26 cellular contexts compared by ENCODE assay signal in genomic region chr14:64940336-64940910, GRCh38. TPM values are rescaled to one million over a fixed set of nuclear protein-coding genes. Genes with fewer than 3 reads are reported as not detected.
DNase-seq lines count a peak whose midpoint lies in the region; ATAC-seq, FAIRE-seq and TF ChIP-seq lines count a peak whose summit lies in the region.
"Had no signal": no experiment of that assay in that cellular context is flagged by ENCODE, and none has a peak within 500 bp of the region (broad histone marks: within the 10 kb centered on the region; RNA-seq: fewer than 3 reads in every experiment).

No MANE protein-coding gene starts in this region.

- no peak for TF ChIP-seq EP300 in HepG2 (IDR thresholded peaks at IDR 0.05; ENCODE audit: low read depth in 2 of 2, low read length in 2 of 2)
- TF ChIP-seq EP300 in HepG2 (CRISPR knock-in tag; IDR thresholded peaks at IDR 0.05; ENCODE audit: borderline replicate concordance) = no peak

- H3K4me1 ChIP-seq in PC-9 (replicated peaks; ENCODE audit: insufficient read depth) (peaks cover 40% of the 10 kb centered on the region), HepG2 (ENCODE audit: insufficient read depth, low read length) (peaks cover 86% of the 10 kb centered on the region), H9 (ENCODE audit: insufficient read depth, low read length) (peaks cover 2% of the 10 kb centered on the region; the same call in 1 of the 2 replicates), small intestine (ENCODE audit: control insufficient read depth in 2 of 2, insufficient read depth in 1 of 2, low read depth in 1 of 2, low read length in 1 of 2) (peaks cover 9 to 11% of the 10 kb centered on the region in 2 donors)
- H3K4me1 ChIP-seq: BE2C, breast epithelium had no signal

- no peak overlapping the region for H2AK5ac ChIP-seq in H9 (ENCODE audit: insufficient read length, low read length)

- H3K4me3 Mint-ChIP-seq in CD4-positive, alpha-beta T cell = no peak overlapping the region
- no peak overlapping the region for H3K4me3 Mint-ChIP-seq in H9
- H3K4me3 Mint-ChIP-seq: activated T-cell treated with anti-CD3 and anti-CD28 coated beads, Interleukin-2, amount 50 U/mL, for 4 hours; nephron had no signal

- no peak overlapping the region for H2BK12ac ChIP-seq in H9 (ENCODE audit: insufficient read length, low read depth, low read length)

- H4K20me1 ChIP-seq in PC-9 (ENCODE audit: insufficient read depth) (no peaks in the 10 kb centered on the region), HepG2 (ENCODE audit: insufficient read depth, low read length) (no peaks in the 10 kb centered on the region; the same call in 1 of the 2 replicates), H9 (ENCODE audit: control insufficient read depth, insufficient read depth, insufficient read length) (no peaks in the 10 kb centered on the region)

- no peaks in the 10 kb centered on the region for H3K9me2 ChIP-seq in PC-9 (ENCODE audit: insufficient read depth)

- no peak for ATAC-seq in CD4-positive, alpha-beta T cell (ENCODE audit: poor library complexity)
- no peak for ATAC-seq in HepG2
- no peak for ATAC-seq in HG02938 (IDR thresholded peaks at IDR 0.05; ENCODE audit: unreplicated experiment)
- ATAC-seq: activated T-cell treated with anti-CD3 and anti-CD28 coated beads, Interleukin-2, amount 50 U/mL, for 4 hours; gastrocnemius medialis; Right ventricle myocardium inferior had no signal

- POLR2A ChIA-PET in CD4-positive, alpha-beta T cell (lab: Charles Lee) = no interaction called here
- POLR2A ChIA-PET in PC-9 (lab: Charles Lee; ENCODE audit: unreplicated experiment) = interaction anchor here (0.7 kb wide), 1 partner anchor 728 kb away, joined by 3 read pairs; no protein-coding TSS in a partner anchor
- POLR2A ChIA-PET in HepG2 (lab: Yijun Ruan, JAX) = interaction anchor here (1.3 to 6.0 kb wide), 6 partner anchors 8 to 47 kb away, joined by 3 to 54 read pairs (median 16); partner anchors contain the start of genes CHURC1 and FNTB

- no TSS peak for BruUV-seq in PC-9 (replicated peaks; lab: Mats Ljungman, UMichigan)
- no TSS peak for BruUV-seq in HepG2 (replicated peaks; lab: Mats Ljungman, UMichigan)

- TF ChIP-seq POLR2A in HepG2 (IDR thresholded peaks at IDR 0.05; ENCODE audit: insufficient read depth in 1 of 2, low read depth in 2 of 2, low read length in 2 of 2) = no peak

- H2BK15ac ChIP-seq in H9 (ENCODE audit: low read depth, low read length) = no peak overlapping the region

- H3K27ac ChIP-seq in CD4-positive, alpha-beta T cell (ENCODE audit: low read depth, low read length) = no peak overlapping the region
- H3K27ac ChIP-seq in PC-9 (peak overlapping the region; percentile 3; the same call in 1 of the 2 replicates), HepG2 (ENCODE audit: extremely low read length, insufficient read depth, low read length) (peak overlapping the region; percentile 92), H9 (ENCODE audit: insufficient read length, low read depth, low read length) (no peak overlapping the region), small intestine (ENCODE audit: low read depth in 1 of 2, low read length in 1 of 2) (peak overlapping the region in 1 of 2 donors; percentile 94)
- H3K27ac ChIP-seq: breast epithelium, gastrocnemius medialis had no signal

- peaks cover 17% of the 10 kb centered on the region for H3K36me3 ChIP-seq in PC-9 (ENCODE audit: low read depth)
- H3K36me3 ChIP-seq in HepG2 (replicated peaks in 1 of 2; ENCODE audit: control insufficient read depth in 1 of 2, insufficient read depth in 2 of 2, low read length in 2 of 2) = peaks cover 0 to 2% of the 10 kb centered on the region in 2 experiments; a peak in 2 of 5 replicates
- peaks cover 0 to 2% of the 10 kb centered on the region in 2 donors for H3K36me3 ChIP-seq in small intestine (ENCODE audit: control insufficient read depth in 2 of 2, insufficient read depth in 2 of 2, low read length in 2 of 2)
- H3K36me3 ChIP-seq: breast epithelium had no signal

- TF ChIP-seq RAD21 in HepG2 (CRISPR knock-in tag; IDR thresholded peaks at IDR 0.05) = no peak

- DNase-seq in NCI-H2227 (lab: John Stamatoyannopoulos, UW; ENCODE audit: unreplicated experiment) (peak; percentile 14), NCI-H2227 treated with DMSO at 0.1 percent for 48 hours (lab: John Stamatoyannopoulos, UW) (no peak), PC-9 (no peak), HepG2 (ENCODE audit: low spot score) (no peak), H9 (no peak), small intestine (no peak)
- no peak for DNase-seq in CD4-positive, alpha-beta T cell
- DNase-seq: 8988T; activated CD4-positive, alpha-beta T cell treated with anti-CD3 and anti-CD28 coated beads, Interleukin-2, amount 50 U/mL, for 4 hours; activated T-cell treated with anti-CD3 and anti-CD28 coated beads, Interleukin-2, amount 50 U/mL, for 4 hours; BE2C; dermis blood vessel endothelial cell; gastrocnemius medialis; GF-D8; mesenchymal stem cell; NCI-H1436 treated with DMSO at 0.1 percent for 48 hours; NCI-H446; posterior cingulate gyrus; stimulated activated CD4-positive, alpha-beta T cell treated with anti-CD3 and anti-CD28 coated beads, Interleukin-4, amount 100 ng/mL, for 1 hour had no signal

- 76% methylated on average over 3 of the region's 3 CpGs for WGBS in HepG2 (ENCODE audit: low lambda C conversion rate)
- WGBS in H9 (ENCODE audit: extremely low coverage, insufficient read length, low lambda C conversion rate) = no CpG with 5 or more reads among the region's 3 CpGs
- WGBS in small intestine, 3 donors = 38 to 63% (median 63%) methylated on average over 3 of the region's 3 CpGs

- H3K27me3 ChIP-seq in CD4-positive, alpha-beta T cell (ENCODE audit: control insufficient read depth, insufficient read depth, low read length) = no peaks in the 10 kb centered on the region
- H3K27me3 ChIP-seq in PC-9 (ENCODE audit: insufficient read depth, low read depth) = no peaks in the 10 kb centered on the region
- no peaks in the 10 kb centered on the region; a peak in 1 of 5 replicates for H3K27me3 ChIP-seq in HepG2 (ENCODE audit: control insufficient read depth in 1 of 2, insufficient read depth in 2 of 2, low read length in 2 of 2)
- no peaks in the 10 kb centered on the region for H3K27me3 ChIP-seq in H9 (ENCODE audit: insufficient read depth, low read length)
- H3K27me3 ChIP-seq in small intestine (ENCODE audit: control insufficient read depth in 2 of 2, insufficient read depth in 2 of 2, low read length in 2 of 2) = no peaks in the 10 kb centered on the region
- H3K27me3 ChIP-seq: BE2C, breast epithelium, gastrocnemius medialis had no signal

- peak overlapping the region; percentile 74 for H3K27ac Mint-ChIP-seq in CD4-positive, alpha-beta T cell
- peak overlapping the region in 1 of 3 experiments; percentile 1; a peak in 1 of 7 replicates for H3K27ac Mint-ChIP-seq in H9

- no peak overlapping the region for H2BK5ac ChIP-seq in H9 (ENCODE audit: insufficient read length, low read length)

- no peak overlapping the region for H2BK20ac ChIP-seq in H9 (ENCODE audit: low read depth, low read length, poor library complexity, severe bottlenecking)

- TF ChIP-seq CTCF in CD4-positive, alpha-beta T cell (IDR thresholded peaks at IDR 0.05) = no peak
- TF ChIP-seq CTCF in PC-9 (conservative IDR thresholded peaks at IDR 0.05) (no peak), HepG2 (CRISPR knock-in tag; IDR thresholded peaks at IDR 0.05) (no peak), H9 (conservative IDR thresholded peaks at IDR 0.05) (no peak)

- H3K4me1 Mint-ChIP-seq in CD4-positive, alpha-beta T cell (ENCODE audit: low read depth) = peaks cover 90% of the 10 kb centered on the region
- peaks cover 24 to 27% of the 10 kb centered on the region in 2 experiments for H3K4me1 Mint-ChIP-seq in H9

- H3T11ph ChIP-seq in H9 (ENCODE audit: low read length) = no peak overlapping the region

- peaks cover 41% of the 10 kb centered on the region for H3F3A ChIP-seq in PC-9 (ENCODE audit: insufficient read depth, low read depth)

- CTCF ChIA-PET in CD4-positive, alpha-beta T cell (lab: Charles Lee) = interaction anchor here (0.9 kb wide), 1 partner anchor 46 kb away, joined by 3 read pairs; the partner anchor contains the start of gene FNTB
- CTCF ChIA-PET in PC-9 (lab: Charles Lee) (interaction anchor here (0.6 to 1.6 kb wide), 5 partner anchors 20 to 149 kb away, joined by 3 to 4 read pairs (median 3); no protein-coding TSS in a partner anchor), HepG2 (lab: Yijun Ruan, JAX; ENCODE audit: low intra/inter-chr PET ratio, low total read pairs) (no interaction called here)

- in situ Hi-C loops in HepG2 (cut with HindIII; ENCODE audit: extremely low pct_ligation_motif_present, low pct_unique_long_range_greater_than_20kb) = no loop called here

- H3K23ac ChIP-seq in H9 (ENCODE audit: insufficient read length, low read depth, low read length) = no peak overlapping the region

- H3K36me3 Mint-ChIP-seq in CD4-positive, alpha-beta T cell (ENCODE audit: low read depth) = peaks cover 97% of the 10 kb centered on the region
- H3K36me3 Mint-ChIP-seq in H9 (ENCODE audit: insufficient read depth in 1 of 3, low read depth in 3 of 3) = peaks cover 3 to 11% (median 4%) of the 10 kb centered on the region in 3 experiments; a peak in 6 of 7 replicates

- H3K79me2 ChIP-seq in PC-9 (ENCODE audit: low read depth) (peaks cover 40% of the 10 kb centered on the region), HepG2 (ENCODE audit: insufficient read depth, low read length) (peaks cover 28% of the 10 kb centered on the region), H9 (ENCODE audit: insufficient read depth, low read length) (no peaks in the 10 kb centered on the region)

- H4K91ac ChIP-seq in H9 (ENCODE audit: insufficient read length, low read depth, low read length) = no peak overlapping the region

- no peaks in the 10 kb centered on the region for H3K9me3 Mint-ChIP-seq in CD4-positive, alpha-beta T cell
- H3K9me3 Mint-ChIP-seq in H9 = no peaks in the 10 kb centered on the region
- H3K9me3 Mint-ChIP-seq: activated T-cell treated with anti-CD3 and anti-CD28 coated beads, Interleukin-2, amount 50 U/mL, for 4 hours; nephron had no signal

- H3K4me3 ChIP-seq in PC-9 (peak overlapping the region; percentile 63; the same call in 1 of the 2 replicates), HepG2 (replicated peaks in 1 of 3; ENCODE audit: insufficient read depth in 1 of 3, low read depth in 2 of 3, low read length in 3 of 3) (peak overlapping the region; percentile 67 to 89 (median 76); a peak in 5 of 6 replicates), small intestine (ENCODE audit: low read depth in 1 of 2, low read length in 2 of 2) (no peak overlapping the region)
- H3K4me3 ChIP-seq: breast epithelium, gastrocnemius medialis had no signal

- no peaks in the 10 kb centered on the region for H3K23me2 ChIP-seq in H9 (ENCODE audit: insufficient read length, low read depth, low read length, poor library complexity, severe bottlenecking)

- H3K9me3 ChIP-seq in CD4-positive, alpha-beta T cell (ENCODE audit: control insufficient read depth, low read length) = no peaks in the 10 kb centered on the region
- H3K9me3 ChIP-seq in PC-9 (ENCODE audit: insufficient read depth, low read depth) (no peaks in the 10 kb centered on the region), HepG2 (ENCODE audit: low read length) (no peaks in the 10 kb centered on the region), H9 (ENCODE audit: control insufficient read depth, low read depth, low read length) (no peaks in the 10 kb centered on the region), small intestine (ENCODE audit: control insufficient read depth, low read depth) (no peaks in the 10 kb centered on the region)
- H3K9me3 ChIP-seq: BE2C, breast epithelium, gastrocnemius medialis had no signal

- no peak overlapping the region for H2BK120ac ChIP-seq in H9 (ENCODE audit: low read depth, low read length, poor library complexity, severe bottlenecking)

- H3K9ac ChIP-seq in HepG2 (ENCODE audit: insufficient read depth, low read depth, low read length) (peak overlapping the region; percentile 89), H9 (ENCODE audit: extremely low read depth, insufficient read length, low read length) (no peak overlapping the region)

- no peak overlapping the region for H4K8ac ChIP-seq in H9 (replicated peaks; ENCODE audit: insufficient read length, low read depth, low read length)

- no peaks in the 10 kb centered on the region for H3K27me3 Mint-ChIP-seq in CD4-positive, alpha-beta T cell
- H3K27me3 Mint-ChIP-seq in H9 (ENCODE audit: low read depth) = no peaks in the 10 kb centered on the region

- intact Hi-C loops in CD4-positive, alpha-beta T cell (cut with DNase I, micrococcal nuclease) = no loop called here
- intact Hi-C loops in PC-9 (cut with micrococcal nuclease; ENCODE audit: unreplicated experiment) (no loop called here), HepG2 (cut with micrococcal nuclease; ENCODE audit: unreplicated experiment) (no loop called here)

- no peak overlapping the region for H3K4ac ChIP-seq in H9 (ENCODE audit: low read depth, low read length)

- FAIRE-seq in HepG2 (lab: Jason Lieb, UNC) (no peak), small intestine (lab: Jason Lieb, UNC) (no peak)
- FAIRE-seq: H1 had no signal

- H3K79me1 ChIP-seq in H9 (ENCODE audit: insufficient read depth, low read depth, low read length, poor library complexity, severe bottlenecking) = no peaks in the 10 kb centered on the region

- H2AFZ ChIP-seq in PC-9 = no peak overlapping the region
- H2AFZ ChIP-seq in HepG2 (ENCODE audit: low read length) = no peak overlapping the region
- H2AFZ ChIP-seq in H9 (ENCODE audit: low read length) = no peak overlapping the region

- H3K14ac ChIP-seq in H9 (ENCODE audit: insufficient read depth, low read length) = no peak overlapping the region

- H3K56ac ChIP-seq in H9 (ENCODE audit: insufficient read length, low read depth, low read length) = no peak overlapping the region

- H3K4me2 ChIP-seq in PC-9 (peak overlapping the region; percentile 82), HepG2 (ENCODE audit: low read depth, low read length) (peak overlapping the region; percentile 97), H9 (ENCODE audit: insufficient read depth, insufficient read length, low read length) (no peak overlapping the region)

- no peak overlapping the region for H3K18ac ChIP-seq in H9 (ENCODE audit: insufficient read length, low read depth, low read length)

- H4K5ac ChIP-seq in H9 (ENCODE audit: insufficient read length, low read depth, low read length) = no peak overlapping the region

RNA-seq across cellular contexts. Expression of gene GPX2, which starts 2.1 kb away (rescaled TPM):
- not detected for total RNA-seq in CD4-positive, alpha-beta T cell
- total RNA-seq in PC-9 (2021) (196 and 323 TPM in 2 replicates), HepG2 (2016; rRNA removed; fragmentation: Illumina TruSeq; extraction: Trizol) (674 and 839 TPM in 2 replicates), H9 (2021) (0.79 TPM in 1 of 2 replicates, not detected in the other)
- total RNA-seq in HepG2 (2016; cell fraction: cytosol; rRNA removed; fragmentation: Illumina TruSeq; extraction: Trizol; ENCODE audit: low read depth) = 242 and 256 TPM in 2 replicates
- 663 and 874 TPM in 2 replicates for total RNA-seq in HepG2 (2016; cell fraction: insoluble cytoplasmic fraction; rRNA removed; fragmentation: Illumina TruSeq; extraction: Trizol)
- total RNA-seq in HepG2 (2016; cell fraction: membrane; rRNA removed; fragmentation: Illumina TruSeq; extraction: Trizol) = 629 and 636 TPM in 2 replicates
- total RNA-seq in HepG2 (2016; cell fraction: nucleus; rRNA removed; fragmentation: Illumina TruSeq; extraction: Trizol) = 227 and 238 TPM in 2 replicates
- polyA plus RNA-seq in HepG2 (2011; rRNA removed) (417 and 526 TPM in 2 replicates), small intestine (1,000 to 10,000 TPM in 1 of 3 donors, 10 to 100 TPM in 2; 49.2 to 1,000 (median 58.9) TPM)
- 451 and 581 TPM in 2 replicates for polyA plus RNA-seq in HepG2 (2011; cell fraction: cytosol; rRNA removed)
- polyA plus RNA-seq in HepG2 (2011; cell fraction: nucleus; rRNA removed) = 112 and 118 TPM in 2 replicates
- 77.6 and 217 TPM in 2 replicates for polyA plus RNA-seq in HepG2 (2012)
- 401 and 422 TPM in 2 replicates for polyA plus RNA-seq in HepG2 (2016; cell fraction: cytosol; fragmentation: Illumina TruSeq; extraction: Trizol; ENCODE audit: low read depth)
- 1,459 and 1,539 TPM in 2 replicates for polyA plus RNA-seq in HepG2 (2016; cell fraction: insoluble cytoplasmic fraction; fragmentation: Illumina TruSeq; extraction: Trizol; ENCODE audit: low read depth)
- 928 and 1,086 TPM in 2 replicates for polyA plus RNA-seq in HepG2 (2016; cell fraction: membrane; fragmentation: Illumina TruSeq; extraction: Trizol; ENCODE audit: low read depth)
- polyA plus RNA-seq in HepG2 (2016; cell fraction: nucleus; fragmentation: Illumina TruSeq; extraction: Trizol; ENCODE audit: insufficient read depth, low read depth) = 560 and 646 TPM in 2 replicates
- polyA minus RNA-seq in HepG2 (2011; rRNA and poly(A)+ RNA removed; ENCODE audit: low replicate concordance) = 0.26 and 308 TPM in 2 replicates
- polyA minus RNA-seq in HepG2 (2011; cell fraction: cytosol; rRNA and poly(A)+ RNA removed) = 48.7 and 61.2 TPM in 2 replicates
- 37.3 and 43.0 TPM in 2 replicates for polyA minus RNA-seq in HepG2 (2011; cell fraction: nucleus; rRNA and poly(A)+ RNA removed)
- total RNA-seq: dermis blood vessel endothelial cell, epithelial cell of proximal tubule, M059J, Right ventricle myocardium inferior had no signal

RNA-seq across cellular contexts. Expression of gene CHURC1, which starts 26.2 kb away (rescaled TPM):
- total RNA-seq in CD4-positive, alpha-beta T cell = 10 to 100 TPM; 50.1 to 54.0 TPM
- 88.1 and 91.8 TPM in 2 replicates for total RNA-seq in PC-9 (2021)
- 72.1 and 74.4 TPM in 2 replicates for total RNA-seq in HepG2 (2016; rRNA removed; fragmentation: Illumina TruSeq; extraction: Trizol)
- 16.5 and 18.5 TPM in 2 replicates for total RNA-seq in HepG2 (2016; cell fraction: cytosol; rRNA removed; fragmentation: Illumina TruSeq; extraction: Trizol; ENCODE audit: low read depth)
- 75.0 and 76.5 TPM in 2 replicates for total RNA-seq in HepG2 (2016; cell fraction: insoluble cytoplasmic fraction; rRNA removed; fragmentation: Illumina TruSeq; extraction: Trizol)
- 23.3 and 30.6 TPM in 2 replicates for total RNA-seq in HepG2 (2016; cell fraction: membrane; rRNA removed; fragmentation: Illumina TruSeq; extraction: Trizol)
- total RNA-seq in HepG2 (2016; cell fraction: nucleus; rRNA removed; fragmentation: Illumina TruSeq; extraction: Trizol) = 35.7 and 40.9 TPM in 2 replicates
- 35.8 and 41.1 TPM in 2 replicates for polyA plus RNA-seq in HepG2 (2011; rRNA removed)
- polyA plus RNA-seq in HepG2 (2011; cell fraction: cytosol; rRNA removed) = 27.6 and 35.9 TPM in 2 replicates
- polyA plus RNA-seq in HepG2 (2011; cell fraction: nucleus; rRNA removed) = 20.8 and 25.4 TPM in 2 replicates
- 23.0 and 52.4 TPM in 2 replicates for polyA plus RNA-seq in HepG2 (2012)
- 22.9 and 25.5 TPM in 2 replicates for polyA plus RNA-seq in HepG2 (2016; cell fraction: cytosol; fragmentation: Illumina TruSeq; extraction: Trizol; ENCODE audit: low read depth)
- 67.0 and 70.3 TPM in 2 replicates for polyA plus RNA-seq in HepG2 (2016; cell fraction: insoluble cytoplasmic fraction; fragmentation: Illumina TruSeq; extraction: Trizol; ENCODE audit: low read depth)
- 24.8 and 25.8 TPM in 2 replicates for polyA plus RNA-seq in HepG2 (2016; cell fraction: membrane; fragmentation: Illumina TruSeq; extraction: Trizol; ENCODE audit: low read depth)
- 44.4 and 74.3 TPM in 2 replicates for polyA plus RNA-seq in HepG2 (2016; cell fraction: nucleus; fragmentation: Illumina TruSeq; extraction: Trizol; ENCODE audit: insufficient read depth, low read depth)
- polyA minus RNA-seq in HepG2 (2011; rRNA and poly(A)+ RNA removed; ENCODE audit: low replicate concordance) = 6.9 and 33.8 TPM in 2 replicates
- polyA minus RNA-seq in HepG2 (2011; cell fraction: cytosol; rRNA and poly(A)+ RNA removed) = 9.8 and 13.8 TPM in 2 replicates
- 40.3 and 42.6 TPM in 2 replicates for polyA minus RNA-seq in HepG2 (2011; cell fraction: nucleus; rRNA and poly(A)+ RNA removed)
- total RNA-seq in H9 (2021) = 49.5 and 58.7 TPM in 2 replicates
- polyA plus RNA-seq in small intestine = 10 to 100 TPM; 25.9 to 37.1 (median 30.8) TPM

RNA-seq across cellular contexts. Expression of gene RAB15, which starts 31.7 kb away (rescaled TPM):
- total RNA-seq in CD4-positive, alpha-beta T cell = 1 to 10 TPM; 2.6 to 3.8 TPM
- 52.9 and 74.9 TPM in 2 replicates for total RNA-seq in PC-9 (2021)
- 17.2 and 18.5 TPM in 2 replicates for total RNA-seq in HepG2 (2016; rRNA removed; fragmentation: Illumina TruSeq; extraction: Trizol)
- total RNA-seq in HepG2 (2016; cell fraction: cytosol; rRNA removed; fragmentation: Illumina TruSeq; extraction: Trizol; ENCODE audit: low read depth) = 10.0 and 10.2 TPM in 2 replicates
- 15.0 and 19.2 TPM in 2 replicates for total RNA-seq in HepG2 (2016; cell fraction: insoluble cytoplasmic fraction; rRNA removed; fragmentation: Illumina TruSeq; extraction: Trizol)
- total RNA-seq in HepG2 (2016; cell fraction: membrane; rRNA removed; fragmentation: Illumina TruSeq; extraction: Trizol) = 28.0 and 32.7 TPM in 2 replicates
- 13.3 and 15.6 TPM in 2 replicates for total RNA-seq in HepG2 (2016; cell fraction: nucleus; rRNA removed; fragmentation: Illumina TruSeq; extraction: Trizol)
- polyA plus RNA-seq in HepG2 (2011; rRNA removed) = 7.4 and 12.3 TPM in 2 replicates
- polyA plus RNA-seq in HepG2 (2011; cell fraction: cytosol; rRNA removed) = 6.2 and 7.5 TPM in 2 replicates
- polyA plus RNA-seq in HepG2 (2011; cell fraction: nucleus; rRNA removed) = 33.9 and 49.5 TPM in 2 replicates
- polyA plus RNA-seq in HepG2 (2012) = 3.6 and 9.1 TPM in 2 replicates
- 12.4 and 12.5 TPM in 2 replicates for polyA plus RNA-seq in HepG2 (2016; cell fraction: cytosol; fragmentation: Illumina TruSeq; extraction: Trizol; ENCODE audit: low read depth)
- 18.7 and 21.4 TPM in 2 replicates for polyA plus RNA-seq in HepG2 (2016; cell fraction: insoluble cytoplasmic fraction; fragmentation: Illumina TruSeq; extraction: Trizol; ENCODE audit: low read depth)
- polyA plus RNA-seq in HepG2 (2016; cell fraction: membrane; fragmentation: Illumina TruSeq; extraction: Trizol; ENCODE audit: low read depth) = 29.3 and 32.2 TPM in 2 replicates
- 31.6 and 35.1 TPM in 2 replicates for polyA plus RNA-seq in HepG2 (2016; cell fraction: nucleus; fragmentation: Illumina TruSeq; extraction: Trizol; ENCODE audit: insufficient read depth, low read depth)
- 8.7 TPM in 1 of 2 replicates, not detected in the other for polyA minus RNA-seq in HepG2 (2011; rRNA and poly(A)+ RNA removed; ENCODE audit: low replicate concordance)
- polyA minus RNA-seq in HepG2 (2011; cell fraction: cytosol; rRNA and poly(A)+ RNA removed) = 2.2 and 3.1 TPM in 2 replicates
- polyA minus RNA-seq in HepG2 (2011; cell fraction: nucleus; rRNA and poly(A)+ RNA removed) = 4.0 and 8.6 TPM in 2 replicates
- total RNA-seq in H9 (2021) = 53.7 and 54.3 TPM in 2 replicates
- polyA plus RNA-seq in small intestine = 10 to 100 TPM; 12.2 to 47.9 (median 12.5) TPM

RNA-seq across cellular contexts. Expression of gene FNTB, which starts 46.3 kb away (rescaled TPM):
- 1 to 10 TPM; 7.5 to 7.9 TPM for total RNA-seq in CD4-positive, alpha-beta T cell
- total RNA-seq in PC-9 (2021) (23.5 and 35.3 TPM in 2 replicates), HepG2 (2016; rRNA removed; fragmentation: Illumina TruSeq; extraction: Trizol) (28.5 and 35.1 TPM in 2 replicates), H9 (2021) (17.4 and 20.7 TPM in 2 replicates)
- total RNA-seq in HepG2 (2016; cell fraction: cytosol; rRNA removed; fragmentation: Illumina TruSeq; extraction: Trizol; ENCODE audit: low read depth) = 4.9 and 5.9 TPM in 2 replicates
- 26.2 and 34.3 TPM in 2 replicates for total RNA-seq in HepG2 (2016; cell fraction: insoluble cytoplasmic fraction; rRNA removed; fragmentation: Illumina TruSeq; extraction: Trizol)
- total RNA-seq in HepG2 (2016; cell fraction: membrane; rRNA removed; fragmentation: Illumina TruSeq; extraction: Trizol) = 13.9 and 14.8 TPM in 2 replicates
- 23.0 and 24.4 TPM in 2 replicates for total RNA-seq in HepG2 (2016; cell fraction: nucleus; rRNA removed; fragmentation: Illumina TruSeq; extraction: Trizol)
- polyA plus RNA-seq in HepG2 (2011; rRNA removed) (23.6 and 25.5 TPM in 2 replicates), small intestine (10 to 100 TPM in 1 of 3 donors, 1 to 10 TPM in 2; 6.7 to 10.1 (median 7.3) TPM)
- polyA plus RNA-seq in HepG2 (2011; cell fraction: cytosol; rRNA removed) = 24.0 and 26.1 TPM in 2 replicates
- 23.4 and 27.7 TPM in 2 replicates for polyA plus RNA-seq in HepG2 (2011; cell fraction: nucleus; rRNA removed)
- polyA plus RNA-seq in HepG2 (2012) = 13.7 TPM in 2 replicates
- 4.0 and 4.6 TPM in 2 replicates for polyA plus RNA-seq in HepG2 (2016; cell fraction: cytosol; fragmentation: Illumina TruSeq; extraction: Trizol; ENCODE audit: low read depth)
- 33.7 and 37.5 TPM in 2 replicates for polyA plus RNA-seq in HepG2 (2016; cell fraction: insoluble cytoplasmic fraction; fragmentation: Illumina TruSeq; extraction: Trizol; ENCODE audit: low read depth)
- polyA plus RNA-seq in HepG2 (2016; cell fraction: membrane; fragmentation: Illumina TruSeq; extraction: Trizol; ENCODE audit: low read depth) = 7.5 and 8.8 TPM in 2 replicates
- 23.4 and 28.9 TPM in 2 replicates for polyA plus RNA-seq in HepG2 (2016; cell fraction: nucleus; fragmentation: Illumina TruSeq; extraction: Trizol; ENCODE audit: insufficient read depth, low read depth)
- polyA minus RNA-seq in HepG2 (2011; rRNA and poly(A)+ RNA removed; ENCODE audit: low replicate concordance) = 79.0 and 79.6 TPM in 2 replicates
- 23.7 and 24.0 TPM in 2 replicates for polyA minus RNA-seq in HepG2 (2011; cell fraction: cytosol; rRNA and poly(A)+ RNA removed)
- 29.1 and 37.9 TPM in 2 replicates for polyA minus RNA-seq in HepG2 (2011; cell fraction: nucleus; rRNA and poly(A)+ RNA removed)

Comparison
In these comparisons a context has a peak if more than half of its experiments do, and no peak if none do; other contexts are left out.
1. H3K27ac ChIP-seq: peak in PC-9 (single experiment) and HepG2 (single experiment); none in CD4-positive, alpha-beta T cell (single experiment) and H9 (single experiment).
2. H3K4me3 ChIP-seq: peak in PC-9 (single experiment) and HepG2 (3 of 3); none in small intestine (0 of 2).
3. RNA of gene GPX2, which starts 2.1 kb away (total RNA-seq): 227 to 874 TPM in HepG2 and 196 to 323 TPM in PC-9; 0.79 TPM in H9 and not detected in CD4-positive, alpha-beta T cell; every median in the first group is over 100 times any median in the second.